ENCODE assay signal across 22 cellular contexts in the genomic region with DNA sequence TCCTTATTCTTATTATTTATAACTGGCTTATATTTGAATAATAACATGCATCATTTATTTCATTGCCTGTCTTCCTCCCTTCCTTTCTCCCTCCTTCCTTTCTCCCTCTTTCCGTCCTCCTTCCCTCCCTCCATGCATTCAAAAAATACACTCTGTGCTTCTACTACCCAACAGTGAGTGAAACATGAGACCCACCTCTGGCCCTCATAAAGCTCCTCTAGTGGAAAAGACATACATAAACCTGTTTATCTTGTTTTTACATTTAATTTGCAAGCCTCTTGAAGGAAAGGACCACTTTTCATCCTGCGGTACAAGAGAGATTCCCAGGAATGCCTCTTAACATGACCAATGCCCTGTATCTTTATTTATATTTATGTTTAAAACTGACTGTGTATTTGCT. TPM values are rescaled to one million over a fixed set of nuclear protein-coding genes. Genes with fewer than 3 reads are reported as not detected.
DNase-seq lines count a peak whose midpoint lies in the region; ATAC-seq and TF ChIP-seq lines count a peak whose summit lies in the region.
"Had no signal": no experiment of that assay in that cellular context is flagged by ENCODE, and none has a peak within 500 bp of the region (broad histone marks: within the 10 kb centered on the region; RNA-seq: fewer than 3 reads in every experiment).

No MANE protein-coding gene starts in this region.

- H3K4me1 Mint-ChIP-seq in nephron progenitor cell, result peaks cover 55% of the 10 kb centered on the region
- H3K4me1 Mint-ChIP-seq in activated CD8-positive, alpha-beta T cell treated with anti-CD3 and anti-CD28 coated beads, Interleukin-2, amount 10 ng/mL, durations not matched to agents 7 days and 5 days (ENCODE audit: low read depth), result no peaks in the 10 kb centered on the region
- H3K4me1 Mint-ChIP-seq in T-helper 17 cell, result no peaks in the 10 kb centered on the region

- H3K4me3 Mint-ChIP-seq in nephron progenitor cell (peak overlapping the region; percentile 5), T-helper 17 cell (no peak overlapping the region)
- no peak overlapping the region for H3K4me3 Mint-ChIP-seq in activated CD8-positive, alpha-beta T cell treated with anti-CD3 and anti-CD28 coated beads, Interleukin-2, amount 10 ng/mL, durations not matched to agents 7 days and 5 days
- H3K4me3 Mint-ChIP-seq: CD14-positive monocyte, T-cell had no signal

- H3K4me1 ChIP-seq in HEK293 (ENCODE audit: control insufficient read depth, insufficient read depth, low read length), result peaks cover 11% of the 10 kb centered on the region
- H3K4me1 ChIP-seq: Peyer's patch had no signal

- no peak overlapping the region for H3K4me3 ChIP-seq in HEK293 (ENCODE audit: low read depth, low read length)
- H3K4me3 ChIP-seq: K562, Peyer's patch had no signal

- POLR2A ChIA-PET in HEK293 (lab: Yijun Ruan, JAX), result no interaction called here
- POLR2A ChIA-PET in activated CD8-positive, alpha-beta T cell treated with anti-CD3 and anti-CD28 coated beads, Interleukin-2, amount 10 ng/mL, durations not matched to agents 7 days and 5 days (lab: Charles Lee), result no interaction called here

- TF ChIP-seq CTCF in HEK293 (tag by site-specific recombination; IDR thresholded peaks at IDR 0.05) (no peak), nephron progenitor cell (IDR thresholded peaks at IDR 0.05) (no peak)

- H3K27ac ChIP-seq in HEK293 (ENCODE audit: extremely low read depth, low read depth, low read length), result no peak overlapping the region
- H3K27ac ChIP-seq: Peyer's patch had no signal

- H3K9me3 ChIP-seq in HEK293 (ENCODE audit: control insufficient read depth, insufficient read depth, low read depth, low read length) (no peaks in the 10 kb centered on the region), T-helper 17 cell (ENCODE audit: control insufficient read depth, low read length, poor library complexity, severe bottlenecking) (no peaks in the 10 kb centered on the region)
- H3K9me3 ChIP-seq: Peyer's patch, SK-N-SH had no signal

- CTCF ChIA-PET in HEK293 (lab: Yijun Ruan, JAX), result interaction anchor here (0.7 to 1.5 kb wide), 2 partner anchors 20 to 274 kb away, joined by 3 to 5 read pairs; no protein-coding TSS in a partner anchor
- CTCF ChIA-PET in activated CD8-positive, alpha-beta T cell treated with anti-CD3 and anti-CD28 coated beads, Interleukin-2, amount 10 ng/mL, durations not matched to agents 7 days and 5 days (lab: Charles Lee), result no interaction called here

- peak overlapping the region; percentile 20 for H3K27ac Mint-ChIP-seq in nephron progenitor cell
- no peak overlapping the region for H3K27ac Mint-ChIP-seq in activated CD8-positive, alpha-beta T cell treated with anti-CD3 and anti-CD28 coated beads, Interleukin-2, amount 10 ng/mL, durations not matched to agents 7 days and 5 days
- H3K27ac Mint-ChIP-seq in T-helper 17 cell, result no peak overlapping the region
- H3K27ac Mint-ChIP-seq: CD14-positive monocyte, T-cell had no signal

- no peaks in the 10 kb centered on the region for H3K36me3 ChIP-seq in HEK293 (ENCODE audit: control insufficient read depth in 2 of 2, insufficient read depth in 1 of 2, low read length in 2 of 2)
- H3K36me3 ChIP-seq: Peyer's patch had no signal

- H3K9me3 Mint-ChIP-seq in nephron progenitor cell, result peaks cover 7% of the 10 kb centered on the region
- no peaks in the 10 kb centered on the region for H3K9me3 Mint-ChIP-seq in activated CD8-positive, alpha-beta T cell treated with anti-CD3 and anti-CD28 coated beads, Interleukin-2, amount 10 ng/mL, durations not matched to agents 7 days and 5 days (ENCODE audit: insufficient read depth)
- H3K9me3 Mint-ChIP-seq: T-cell had no signal

- peak; percentile 13 for DNase-seq in NCI-H345 (lab: John Stamatoyannopoulos, UW)
- no peak for DNase-seq in NCI-H345 treated with DMSO at 0.1 percent for 48 hours (lab: John Stamatoyannopoulos, UW; ENCODE audit: unreplicated experiment)
- peak; percentile 24 to 43 for DNase-seq in NCI-H526 (lab: John Stamatoyannopoulos, UW)
- no peak for DNase-seq in nephron progenitor cell
- no peak for DNase-seq in activated CD8-positive, alpha-beta T cell treated with anti-CD3 and anti-CD28 coated beads, Interleukin-2, amount 10 ng/mL, durations not matched to agents 7 days and 5 days
- DNase-seq in T-helper 17 cell, result no peak
- DNase-seq: ACHN, AML-193, COR-L47, HCEC 1CT, MV-4-11, NCI-H1694 treated with DMSO at 0.1 percent for 48 hours, NCI-H2227 treated with DMSO at 0.1 percent for 48 hours, Peyer's patch, Right ventricle myocardium superior, SK-N-SH, T-cell, T1000 had no signal

- H3K27me3 Mint-ChIP-seq in nephron progenitor cell (ENCODE audit: low read depth, poor library complexity), result peaks cover 2% of the 10 kb centered on the region
- peaks cover 3% of the 10 kb centered on the region for H3K27me3 Mint-ChIP-seq in activated CD8-positive, alpha-beta T cell treated with anti-CD3 and anti-CD28 coated beads, Interleukin-2, amount 10 ng/mL, durations not matched to agents 7 days and 5 days (ENCODE audit: low read depth)
- H3K27me3 Mint-ChIP-seq in T-helper 17 cell, result no peaks in the 10 kb centered on the region
- H3K27me3 Mint-ChIP-seq: T-cell had no signal

- no peaks in the 10 kb centered on the region for H3K36me3 Mint-ChIP-seq in nephron progenitor cell (ENCODE audit: low read depth)
- H3K36me3 Mint-ChIP-seq in activated CD8-positive, alpha-beta T cell treated with anti-CD3 and anti-CD28 coated beads, Interleukin-2, amount 10 ng/mL, durations not matched to agents 7 days and 5 days (ENCODE audit: low read depth), result no peaks in the 10 kb centered on the region
- H3K36me3 Mint-ChIP-seq in T-helper 17 cell (ENCODE audit: low read depth), result no peaks in the 10 kb centered on the region
- H3K36me3 Mint-ChIP-seq: CD14-positive monocyte, T-cell had no signal

- no peak for ATAC-seq in activated CD8-positive, alpha-beta T cell treated with anti-CD3 and anti-CD28 coated beads, Interleukin-2, amount 10 ng/mL, durations not matched to agents 7 days and 5 days
- no peak for ATAC-seq in T-helper 17 cell
- ATAC-seq: K562, T-cell had no signal

TF ChIP-seq in HEK293, 187 proteins besides CTCF, POLR2A, EP300 and RAD21 (continues in another document):
- TF ChIP-seq ZNF521 (tag by site-specific recombination; IDR thresholded peaks at IDR 0.05) (no peak), ZNF514 (tag by site-specific recombination; IDR thresholded peaks at IDR 0.05) (no peak), OVOL3 (tag by site-specific recombination; IDR thresholded peaks at IDR 0.05) (0 out of 2 replicates have a peak, but pooled peaks have one; percentile 44), IKZF3 (tag by site-specific recombination; IDR thresholded peaks at IDR 0.05) (no peak), ZNF2 (tag by site-specific recombination; IDR thresholded peaks at IDR 0.05) (no peak), SCRT2 (tag by site-specific recombination; IDR thresholded peaks at IDR 0.05) (no peak), PRDM1 (tag by site-specific recombination; IDR thresholded peaks at IDR 0.05) (no peak), ZNF16 (tag by site-specific recombination; IDR thresholded peaks at IDR 0.05; ENCODE audit: low read depth) (no peak), GLIS1 (tag by site-specific recombination; IDR thresholded peaks at IDR 0.05) (peak; percentile 37; the same call in 1 of the 2 replicates), HOXD13 (CRISPR knock-in tag; IDR thresholded peaks at IDR 0.05; ENCODE audit: borderline replicate concordance) (no peak)
- TF ChIP-seq, protein P1, sequence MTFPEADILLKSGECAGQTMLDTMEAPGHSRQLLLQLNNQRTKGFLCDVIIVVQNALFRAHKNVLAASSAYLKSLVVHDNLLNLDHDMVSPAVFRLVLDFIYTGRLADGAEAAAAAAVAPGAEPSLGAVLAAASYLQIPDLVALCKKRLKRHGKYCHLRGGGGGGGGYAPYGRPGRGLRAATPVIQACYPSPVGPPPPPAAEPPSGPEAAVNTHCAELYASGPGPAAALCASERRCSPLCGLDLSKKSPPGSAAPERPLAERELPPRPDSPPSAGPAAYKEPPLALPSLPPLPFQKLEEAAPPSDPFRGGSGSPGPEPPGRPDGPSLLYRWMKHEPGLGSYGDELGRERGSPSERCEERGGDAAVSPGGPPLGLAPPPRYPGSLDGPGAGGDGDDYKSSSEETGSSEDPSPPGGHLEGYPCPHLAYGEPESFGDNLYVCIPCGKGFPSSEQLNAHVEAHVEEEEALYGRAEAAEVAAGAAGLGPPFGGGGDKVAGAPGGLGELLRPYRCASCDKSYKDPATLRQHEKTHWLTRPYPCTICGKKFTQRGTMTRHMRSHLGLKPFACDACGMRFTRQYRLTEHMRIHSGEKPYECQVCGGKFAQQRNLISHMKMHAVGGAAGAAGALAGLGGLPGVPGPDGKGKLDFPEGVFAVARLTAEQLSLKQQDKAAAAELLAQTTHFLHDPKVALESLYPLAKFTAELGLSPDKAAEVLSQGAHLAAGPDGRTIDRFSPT (tag by site-specific recombination; IDR thresholded peaks at IDR 0.05), result no peak
- TF ChIP-seq, protein P2, sequence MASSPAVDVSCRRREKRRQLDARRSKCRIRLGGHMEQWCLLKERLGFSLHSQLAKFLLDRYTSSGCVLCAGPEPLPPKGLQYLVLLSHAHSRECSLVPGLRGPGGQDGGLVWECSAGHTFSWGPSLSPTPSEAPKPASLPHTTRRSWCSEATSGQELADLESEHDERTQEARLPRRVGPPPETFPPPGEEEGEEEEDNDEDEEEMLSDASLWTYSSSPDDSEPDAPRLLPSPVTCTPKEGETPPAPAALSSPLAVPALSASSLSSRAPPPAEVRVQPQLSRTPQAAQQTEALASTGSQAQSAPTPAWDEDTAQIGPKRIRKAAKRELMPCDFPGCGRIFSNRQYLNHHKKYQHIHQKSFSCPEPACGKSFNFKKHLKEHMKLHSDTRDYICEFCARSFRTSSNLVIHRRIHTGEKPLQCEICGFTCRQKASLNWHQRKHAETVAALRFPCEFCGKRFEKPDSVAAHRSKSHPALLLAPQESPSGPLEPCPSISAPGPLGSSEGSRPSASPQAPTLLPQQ (tag by site-specific recombination; IDR thresholded peaks at IDR 0.05), result no peak
- TF ChIP-seq, protein P3, sequence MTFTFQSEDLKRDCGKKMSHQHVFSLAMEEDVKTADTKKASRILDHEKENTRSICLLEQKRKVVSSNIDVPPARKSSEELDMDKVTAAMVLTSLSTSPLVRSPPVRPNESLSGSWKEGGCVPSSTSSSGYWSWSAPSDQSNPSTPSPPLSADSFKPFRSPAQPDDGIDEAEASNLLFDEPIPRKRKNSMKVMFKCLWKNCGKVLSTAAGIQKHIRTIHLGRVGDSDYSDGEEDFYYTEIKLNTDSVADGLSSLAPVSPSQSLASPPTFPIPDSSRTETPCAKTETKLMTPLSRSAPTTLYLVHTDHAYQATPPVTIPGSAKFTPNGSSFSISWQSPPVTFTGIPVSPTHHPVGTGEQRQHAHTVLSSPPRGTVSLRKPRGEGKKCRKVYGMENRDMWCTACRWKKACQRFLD (tag by site-specific recombination; IDR thresholded peaks at IDR 0.05), result no peak

RNA-seq across cellular contexts. Expression of a gene that starts 21.8 kb away (rescaled TPM):
- total RNA-seq in activated CD8-positive, alpha-beta T cell treated with anti-CD3 and anti-CD28 coated beads, Interleukin-2, amount 10 ng/mL, durations not matched to agents 7 days and 5 days, result 1 to 10 TPM; 2.9 to 3.7 TPM
- total RNA-seq in T-helper 17 cell, result 1 to 10 TPM; 3.2 to 7.8 TPM
- total RNA-seq: G401, K562 had no signal

Comparison
In these comparisons a context has a peak if more than half of its experiments do, and no peak if none do; other contexts are left out.
1. DNase-seq: peak in NCI-H345 (single experiment) and NCI-H526 (2 of 2); none in NCI-H345 treated with DMSO at 0.1 percent for 48 hours (single experiment), nephron progenitor cell (single experiment), activated CD8-positive, alpha-beta T cell treated with anti-CD3 and anti-CD28 coated beads, Interleukin-2, amount 10 ng/mL, durations not matched to agents 7 days and 5 days (single experiment) and T-helper 17 cell (0 of 3).